Comparison of ENCODE assay signal across 8 cellular contexts in the genomic region with DNA sequence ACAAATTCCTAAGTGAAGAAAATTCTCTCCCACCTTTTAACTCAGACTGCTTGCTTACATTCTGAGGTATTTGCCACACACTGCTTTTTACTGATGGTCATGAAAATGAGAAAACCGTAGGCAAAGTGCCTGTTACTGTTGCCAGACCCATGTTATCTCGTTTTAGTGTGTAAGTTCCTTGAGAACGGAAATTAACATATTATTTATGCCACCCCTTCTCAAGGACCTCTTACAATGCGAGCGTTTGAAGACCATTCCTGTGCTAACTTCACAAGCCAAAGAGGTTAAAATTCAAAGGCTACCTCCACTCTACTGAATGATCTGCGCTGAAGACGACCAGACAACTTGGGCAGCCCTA. TPM values are rescaled to one million over a fixed set of nuclear protein-coding genes. Genes with fewer than 3 reads are reported as not detected.
DNase-seq lines count a peak whose midpoint lies in the region; ATAC-seq, FAIRE-seq and TF ChIP-seq lines count a peak whose summit lies in the region.

No MANE protein-coding gene starts in this region.

- no peak for FAIRE-seq in K562 (lab: Jason Lieb, UNC)

- intact Hi-C loops in heart left ventricle (cut with DNase I): loop anchor here in 1 of 10 donors (10.0 kb wide), 1 partner anchor 145 kb away; the partner anchor contains the start of gene DEGS1
- intact Hi-C loops in Right ventricle myocardium inferior (cut with DNase I): no loop called here
- intact Hi-C loops in K562 (cut with micrococcal nuclease): no loop called here
- intact Hi-C loops in vagina (cut with DNase I): no loop called here
- intact Hi-C loops in head of caudate nucleus (cut with DNase I): no loop called here

- H3K9ac ChIP-seq in K562 (ENCODE audit: insufficient read depth in 1 of 2, low read depth in 2 of 2, low read length in 2 of 2) (peak overlapping the region; percentile 89 to 90), mesendoderm (ENCODE audit: low read length) (peak overlapping the region; percentile 96)

- peaks cover 0 to 19% (median 0%) of the 10 kb centered on the region in 9 donors for H3K36me3 ChIP-seq in heart left ventricle
- peaks cover 22% of the 10 kb centered on the region for H3K36me3 ChIP-seq in K562 (ENCODE audit: control insufficient read depth, insufficient read depth, low read length)
- H3K36me3 ChIP-seq in mesendoderm (ENCODE audit: control insufficient read depth, insufficient read depth, low read length): no peaks in the 10 kb centered on the region
- peaks cover 0 to 3% of the 10 kb centered on the region in 2 donors for H3K36me3 ChIP-seq in vagina

- H2AK5ac ChIP-seq in mesendoderm (ENCODE audit: low read length): no peak overlapping the region

- no peak overlapping the region for H2BK120ac ChIP-seq in mesendoderm (ENCODE audit: low read depth, low read length)

- DNase-seq in heart left ventricle (no peak), Right ventricle myocardium inferior (ENCODE audit: missing footprints) (no peak), K562 (ENCODE audit: extremely low read depth in 1 of 4, low spot score in 3 of 4) (no peak), mesendoderm (no peak), vagina (ENCODE audit: extremely low spot score in 2 of 2) (no peak), head of caudate nucleus (no peak), medulla oblongata (ENCODE audit: extremely low spot score) (no peak)

- CTCF ChIA-PET in K562 (lab: Yijun Ruan, JAX; ENCODE audit: low intra/inter-chr PET ratio): no interaction called here

- H3K4me3 ChIP-seq in heart left ventricle (peak overlapping the region; percentile 51 to 98 (median 88)), K562 (peak overlapping the region; percentile 72), mesendoderm (ENCODE audit: low read length) (peak overlapping the region; percentile 94), vagina (peak overlapping the region; percentile 56 to 75)

- peaks cover 8% of the 10 kb centered on the region for H3K79me1 ChIP-seq in mesendoderm (ENCODE audit: low read length)

- WGBS in heart left ventricle, 4 donors: 0 to 1% (median 0%) methylated on average over 7 of the region's 7 CpGs
- WGBS in K562 (ENCODE audit: insufficient coverage, low coverage, missing lambda C conversion rate): under 1% methylated on average over 7 of the region's 7 CpGs
- WGBS in mesendoderm (ENCODE audit: extremely low coverage, insufficient coverage, low lambda C conversion rate): no CpG with 5 or more reads among the region's 7 CpGs

- in situ Hi-C loops in K562 (cut with MboI): loop anchor here (25.0 kb wide), 1 partner anchor 217 kb away; the partner anchor contains the start of gene FBXO28

- no peaks in the 10 kb centered on the region for H3K9me3 ChIP-seq in heart left ventricle
- H3K9me3 ChIP-seq in K562 (replicated peaks; ENCODE audit: control insufficient read depth, insufficient read depth, low read depth, low read length): no peaks in the 10 kb centered on the region
- H3K9me3 ChIP-seq in vagina: no peaks in the 10 kb centered on the region

- TSS peak; percentile 67 for BruUV-seq in K562 (replicated peaks; lab: Mats Ljungman, UMichigan)

- TF ChIP-seq RAD21 in K562 (CRISPR knock-in tag; conservative IDR thresholded peaks at IDR 0.05 in 1 of 2, IDR thresholded peaks at IDR 0.05 in 1 of 2): no peak

- POLR2A ChIA-PET in K562 (lab: Yijun Ruan, JAX): interaction anchor here (0.5 to 1.5 kb wide), 15 partner anchors 9 to 218 kb away, joined by 3 to 14 read pairs (median 3); partner anchors contain the start of gene DEGS1

- no peak overlapping the region for H3K18ac ChIP-seq in mesendoderm (ENCODE audit: low read length)

- no peak overlapping the region for H4K8ac ChIP-seq in mesendoderm (ENCODE audit: low read depth, low read length)

- no peaks in the 10 kb centered on the region for H4K20me1 ChIP-seq in K562 (replicated peaks; ENCODE audit: control insufficient read depth, insufficient read depth, low read length)

- H3K27me3 ChIP-seq in heart left ventricle (no peaks in the 10 kb centered on the region), K562 (ENCODE audit: control insufficient read depth in 2 of 2, insufficient read depth in 2 of 2, low read length in 2 of 2) (no peaks in the 10 kb centered on the region), mesendoderm (ENCODE audit: insufficient read depth, low read length, poor library complexity) (no peaks in the 10 kb centered on the region), vagina (no peaks in the 10 kb centered on the region)

- H3K4me1 ChIP-seq in heart left ventricle: peaks cover 0 to 28% (median 20%) of the 10 kb centered on the region in 12 donors
- H3K4me1 ChIP-seq in K562 (replicated peaks in 1 of 2; ENCODE audit: control insufficient read depth in 2 of 2, insufficient read depth in 2 of 2, low read length in 2 of 2): peaks cover 9 to 22% of the 10 kb centered on the region in 2 experiments
- H3K4me1 ChIP-seq in mesendoderm (ENCODE audit: control insufficient read depth, low read depth, low read length): no peaks in the 10 kb centered on the region
- H3K4me1 ChIP-seq in vagina: peaks cover 34% of the 10 kb centered on the region

- H2BK15ac ChIP-seq in mesendoderm (replicated peaks; ENCODE audit: low read depth): no peak overlapping the region

- no peak overlapping the region for H3K4ac ChIP-seq in mesendoderm (ENCODE audit: low read depth, low read length)

- no peaks in the 10 kb centered on the region for H3K9me1 ChIP-seq in K562 (ENCODE audit: control insufficient read depth, insufficient read depth, low read length)

- H2BK5ac ChIP-seq in mesendoderm (ENCODE audit: low read length): no peak overlapping the region

- H2AFZ ChIP-seq in K562 (ENCODE audit: low read depth, low read length): peak overlapping the region; percentile 89

- TF ChIP-seq CTCF in heart left ventricle (IDR thresholded peaks at IDR 0.05): no peak
- TF ChIP-seq CTCF in K562 (IDR thresholded peaks at IDR 0.05 in 2 of 3, conservative IDR thresholded peaks at IDR 0.05 in 1 of 3; ENCODE audit: insufficient read depth in 2 of 3, low read depth in 1 of 3, low read length in 3 of 3): no peak
- no peak for TF ChIP-seq CTCF in vagina (IDR thresholded peaks at IDR 0.05)

- TF ChIP-seq POLR2A in heart left ventricle (IDR thresholded peaks at IDR 0.05) (no peak), K562 (conservative IDR thresholded peaks at IDR 0.05) (no peak), vagina (IDR thresholded peaks at IDR 0.05) (no peak)

- no peak for TF ChIP-seq EP300 in K562 (IDR thresholded peaks at IDR 0.05; ENCODE audit: low read length)

- H3K79me2 ChIP-seq in K562 (ENCODE audit: control insufficient read depth, insufficient read depth, low read length) (peaks cover 48% of the 10 kb centered on the region), mesendoderm (ENCODE audit: control insufficient read depth, insufficient read depth, low read length) (peaks cover 26% of the 10 kb centered on the region)

- peak overlapping the region; percentile 91 for H3K4me2 ChIP-seq in K562 (ENCODE audit: insufficient read depth, low read length)
- H3K4me2 ChIP-seq in mesendoderm (ENCODE audit: low read length): peak overlapping the region; percentile 98

- no peak for ATAC-seq in heart left ventricle
- ATAC-seq in Right ventricle myocardium inferior: no peak
- ATAC-seq in K562: no peak
- no peak for ATAC-seq in GM21390 (IDR thresholded peaks at IDR 0.05; ENCODE audit: unreplicated experiment)

- H4K5ac ChIP-seq in mesendoderm (ENCODE audit: low read length): no peak overlapping the region

- H3K56ac ChIP-seq in mesendoderm (ENCODE audit: low read length): peak overlapping the region; percentile 92

- no peak overlapping the region for H3K23ac ChIP-seq in mesendoderm (ENCODE audit: low read length)

- H3K27ac ChIP-seq in heart left ventricle: peak overlapping the region in 11 of 12 donors; percentile 88 to 98 (median 92)
- H3K27ac ChIP-seq in K562 (ENCODE audit: extremely low read depth, low read depth, low read length): peak overlapping the region; percentile 92
- H3K27ac ChIP-seq in mesendoderm (ENCODE audit: low read depth, low read length): peak overlapping the region; percentile 64
- peak overlapping the region; percentile 88 for H3K27ac ChIP-seq in vagina

RNA-seq across cellular contexts. Expression of gene NVL, which starts 0.5 kb away (rescaled TPM):
- 10 to 100 TPM in 2 of 9 donors, 1 to 10 TPM in 7; 4.8 to 14.8 (median 8.7) TPM for total RNA-seq in heart left ventricle
- polyA plus RNA-seq in heart left ventricle: 10 to 100 TPM; 11.8 to 14.1 TPM
- total RNA-seq in Right ventricle myocardium inferior: 8.3 TPM
- total RNA-seq in K562 (2011; cell fraction: chromatin; rRNA removed; ENCODE audit: low replicate concordance): 93.8 and 232 TPM in 2 replicates
- 53.6 and 53.9 TPM in 2 replicates for total RNA-seq in K562 (2011; cell fraction: nucleolus; rRNA removed)
- 64.7 and 78.1 TPM in 2 replicates for total RNA-seq in K562 (2011; cell fraction: nucleoplasm; rRNA removed)
- 38.8 and 47.5 TPM in 2 replicates for total RNA-seq in K562 (2014; rRNA removed)
- total RNA-seq in K562 (2014; rRNA removed; fragmentation: Illumina TruSeq; extraction: Trizol): 73.4 and 81.3 TPM in 2 replicates
- total RNA-seq in K562 (2015; rRNA removed; fragmentation: Illumina TruSeq; extraction: Trizol): 60.2 and 62.9 TPM in 2 replicates
- total RNA-seq in K562 (2021): 44.7 and 49.0 TPM in 2 replicates
- 49.3 and 55.9 TPM in 2 replicates for polyA plus RNA-seq in K562 (2011; rRNA removed)
- 19.9 and 32.6 TPM in 2 replicates for polyA plus RNA-seq in K562 (2011; cell fraction: cytosol; rRNA removed)
- polyA plus RNA-seq in K562 (2011; cell fraction: nucleus; rRNA removed): 48.7 and 51.8 TPM in 2 replicates
- polyA plus RNA-seq in K562 (2012): 32.6 and 42.5 TPM in 2 replicates
- polyA plus RNA-seq in K562 (2014; fragmentation: Illumina TruSeq; extraction: Trizol): 63.6 and 73.9 TPM in 2 replicates
- 10 to 100 TPM; 32.5 to 64.1 TPM for polyA plus RNA-seq in K562 (2014; fragmentation: Nextera tagmentation; extraction: Ambion mirVana)
- 73.0 and 86.6 TPM in 2 replicates for polyA plus RNA-seq in K562 (2014; rRNA removed)
- polyA minus RNA-seq in K562 (2011; rRNA and poly(A)+ RNA removed): 77.2 and 86.5 TPM in 2 replicates
- polyA minus RNA-seq in K562 (2011; cell fraction: cytosol; rRNA and poly(A)+ RNA removed): 21.6 and 25.9 TPM in 2 replicates
- polyA minus RNA-seq in K562 (2011; cell fraction: nucleus; rRNA and poly(A)+ RNA removed): 49.1 and 77.1 TPM in 2 replicates
- polyA plus RNA-seq in mesendoderm (2013, experiment 1 of 2): 44.6 TPM
- 47.5 TPM for polyA plus RNA-seq in mesendoderm (2013, experiment 2 of 2)
- total RNA-seq in vagina: 34.6 TPM

RNA-seq across cellular contexts. Expression of gene CNIH4, which starts 27.2 kb away (rescaled TPM):
- total RNA-seq in heart left ventricle (10 to 100 TPM; 15.7 to 48.6 (median 31.2) TPM), Right ventricle myocardium inferior (31.5 TPM), K562 (2014; rRNA removed) (32.6 and 47.6 TPM in 2 replicates), K562 (2014; rRNA removed; fragmentation: Illumina TruSeq; extraction: Trizol) (71.9 and 75.2 TPM in 2 replicates), K562 (2015; rRNA removed; fragmentation: Illumina TruSeq; extraction: Trizol) (37.5 and 41.3 TPM in 2 replicates), K562 (2021) (45.8 and 49.0 TPM in 2 replicates), vagina (36.1 TPM)
- polyA plus RNA-seq in heart left ventricle (10 to 100 TPM; 52.2 to 84.6 TPM), K562 (2011; rRNA removed) (86.4 and 97.0 TPM in 2 replicates), K562 (2014; fragmentation: Illumina TruSeq; extraction: Trizol) (43.6 and 52.8 TPM in 2 replicates), K562 (2014; fragmentation: Nextera tagmentation; extraction: Ambion mirVana) (100 to 1,000 TPM; 237 to 266 TPM), K562 (2014; rRNA removed) (61.1 and 64.4 TPM in 2 replicates)
- total RNA-seq in K562 (2011; cell fraction: chromatin; rRNA removed; ENCODE audit: low replicate concordance): 28.0 and 34.1 TPM in 2 replicates
- 36.0 and 43.7 TPM in 2 replicates for total RNA-seq in K562 (2011; cell fraction: nucleolus; rRNA removed)
- total RNA-seq in K562 (2011; cell fraction: nucleoplasm; rRNA removed): 40.5 and 49.5 TPM in 2 replicates
- 43.8 and 85.8 TPM in 2 replicates for polyA plus RNA-seq in K562 (2011; cell fraction: cytosol; rRNA removed)
- 24.3 and 29.0 TPM in 2 replicates for polyA plus RNA-seq in K562 (2011; cell fraction: nucleus; rRNA removed)
- polyA plus RNA-seq in K562 (2012): 50.3 and 75.7 TPM in 2 replicates
- 59.9 and 80.4 TPM in 2 replicates for polyA minus RNA-seq in K562 (2011; rRNA and poly(A)+ RNA removed)
- 12.7 and 14.3 TPM in 2 replicates for polyA minus RNA-seq in K562 (2011; cell fraction: cytosol; rRNA and poly(A)+ RNA removed)
- 14.5 and 22.5 TPM in 2 replicates for polyA minus RNA-seq in K562 (2011; cell fraction: nucleus; rRNA and poly(A)+ RNA removed)
- 121 TPM for polyA plus RNA-seq in mesendoderm (2013, experiment 1 of 2)
- 122 TPM for polyA plus RNA-seq in mesendoderm (2013, experiment 2 of 2)
